Comparison of ENCODE assay signal across 8 cellular contexts in genomic region chr18:63511285-63511684, GRCh38. TPM values are rescaled to one million over a fixed set of nuclear protein-coding genes. Genes with fewer than 3 reads are reported as not detected.
DNase-seq lines count a peak whose midpoint lies in the region; ATAC-seq, FAIRE-seq and TF ChIP-seq lines count a peak whose summit lies in the region.

No MANE protein-coding gene starts in this region.

- ATAC-seq in activated CD8-positive, alpha-beta T cell treated with anti-CD3 and anti-CD28 coated beads, Interleukin-2, amount 10 ng/mL, durations not matched to agents 7 days and 5 days: no peak
- ATAC-seq in GM18867 (IDR thresholded peaks at IDR 0.05; ENCODE audit: unreplicated experiment): no peak

- H3K9me3 ChIP-seq in keratinocyte (ENCODE audit: control insufficient read depth, low read depth, low read length): no peaks in the 10 kb centered on the region
- no peaks in the 10 kb centered on the region for H3K9me3 ChIP-seq in Peyer's patch

- H3K4me3 ChIP-seq in keratinocyte (ENCODE audit: control insufficient read depth in 2 of 3, extremely low read depth in 1 of 3, insufficient read depth in 2 of 3, low read depth in 1 of 3, low read length in 3 of 3) (no peak overlapping the region), Peyer's patch (no peak overlapping the region)

- H3K27me3 ChIP-seq in keratinocyte (ENCODE audit: control insufficient read depth, extremely low read depth, insufficient read depth, low read length): no peaks in the 10 kb centered on the region
- no peaks in the 10 kb centered on the region for H3K27me3 ChIP-seq in Peyer's patch

- peak; percentile 12 for DNase-seq in DMS153 (lab: John Stamatoyannopoulos, UW)
- no peak for DNase-seq in DMS153 treated with DMSO at 0.1 percent for 48 hours (lab: John Stamatoyannopoulos, UW; ENCODE audit: unreplicated experiment)
- DNase-seq in LoVo (ENCODE audit: low spot score): peak; percentile 55
- peak; percentile 29 for DNase-seq in activated CD8-positive, alpha-beta T cell treated with anti-CD3 and anti-CD28 coated beads, Interleukin-2, amount 10 ng/mL, durations not matched to agents 7 days and 5 days
- no peak for DNase-seq in keratinocyte (ENCODE audit: low read depth, low spot score)
- DNase-seq in Peyer's patch: no peak
- no peak for DNase-seq in 8988T

- H3K36me3 ChIP-seq in keratinocyte (ENCODE audit: control insufficient read depth in 2 of 2, extremely low read depth in 1 of 2, insufficient read depth in 2 of 2, low read length in 2 of 2) (no peaks in the 10 kb centered on the region), Peyer's patch (no peaks in the 10 kb centered on the region)

- POLR2A ChIA-PET in activated CD8-positive, alpha-beta T cell treated with anti-CD3 and anti-CD28 coated beads, Interleukin-2, amount 10 ng/mL, durations not matched to agents 7 days and 5 days (lab: Charles Lee): no interaction called here

- peaks cover 31% of the 10 kb centered on the region for H3K27me3 Mint-ChIP-seq in activated CD8-positive, alpha-beta T cell treated with anti-CD3 and anti-CD28 coated beads, Interleukin-2, amount 10 ng/mL, durations not matched to agents 7 days and 5 days (ENCODE audit: low read depth)

- TF ChIP-seq CTCF in keratinocyte (optimal IDR thresholded peaks at IDR 0.05 in 1 of 3, IDR thresholded peaks at IDR 0.05 in 1 of 3, conservative IDR thresholded peaks at IDR 0.05 in 1 of 3; ENCODE audit: extremely low read depth in 1 of 3, insufficient read depth in 2 of 3, low read length in 3 of 3) (peak; percentile 71 to 80 (median 78)), Peyer's patch (IDR thresholded peaks at IDR 0.05) (peak in 3 of 6 experiments; percentile 16 to 25 (median 21))

- H3K9ac ChIP-seq in keratinocyte (ENCODE audit: control insufficient read depth, extremely low read depth, insufficient read depth, low read length): no peak overlapping the region

- TF ChIP-seq POLR2A in Peyer's patch (IDR thresholded peaks at IDR 0.05): no peak

- H2AFZ ChIP-seq in keratinocyte (ENCODE audit: control insufficient read depth, low read length): no peak overlapping the region

- no peaks in the 10 kb centered on the region for H3K79me2 ChIP-seq in keratinocyte (ENCODE audit: control insufficient read depth, insufficient read depth, low read length)

- FAIRE-seq in keratinocyte (lab: Jason Lieb, UNC): peak; percentile 93

- H3K36me3 Mint-ChIP-seq in activated CD8-positive, alpha-beta T cell treated with anti-CD3 and anti-CD28 coated beads, Interleukin-2, amount 10 ng/mL, durations not matched to agents 7 days and 5 days (ENCODE audit: low read depth): no peaks in the 10 kb centered on the region

- CTCF ChIA-PET in activated CD8-positive, alpha-beta T cell treated with anti-CD3 and anti-CD28 coated beads, Interleukin-2, amount 10 ng/mL, durations not matched to agents 7 days and 5 days (lab: Charles Lee): interaction anchor here (0.7 to 2.3 kb wide), 15 partner anchors 9 to 494 kb away, joined by 3 to 22 read pairs (median 4); no protein-coding TSS in a partner anchor

- H3K27ac ChIP-seq in keratinocyte (ENCODE audit: control insufficient read depth, insufficient read depth, low read length) (no peak overlapping the region), Peyer's patch (no peak overlapping the region)

- H3K4me1 Mint-ChIP-seq in activated CD8-positive, alpha-beta T cell treated with anti-CD3 and anti-CD28 coated beads, Interleukin-2, amount 10 ng/mL, durations not matched to agents 7 days and 5 days (ENCODE audit: low read depth): no peaks in the 10 kb centered on the region

- H3K27ac Mint-ChIP-seq in activated CD8-positive, alpha-beta T cell treated with anti-CD3 and anti-CD28 coated beads, Interleukin-2, amount 10 ng/mL, durations not matched to agents 7 days and 5 days: no peak overlapping the region

- no peak overlapping the region for H3K4me3 Mint-ChIP-seq in activated CD8-positive, alpha-beta T cell treated with anti-CD3 and anti-CD28 coated beads, Interleukin-2, amount 10 ng/mL, durations not matched to agents 7 days and 5 days

- no peaks in the 10 kb centered on the region for H4K20me1 ChIP-seq in keratinocyte (ENCODE audit: control insufficient read depth, extremely low read depth, insufficient read depth, low read length)

- H3K4me2 ChIP-seq in keratinocyte (ENCODE audit: control insufficient read depth, extremely low read depth, insufficient read depth, low read depth, low read length): peak overlapping the region; percentile 20

- no peaks in the 10 kb centered on the region for H3K9me1 ChIP-seq in keratinocyte (ENCODE audit: control insufficient read depth, extremely low read depth, insufficient read depth, low read length)

- H3K4me1 ChIP-seq in keratinocyte (ENCODE audit: control insufficient read depth, extremely low read depth, insufficient read depth, low read length) (peaks cover 3% of the 10 kb centered on the region), Peyer's patch (no peaks in the 10 kb centered on the region)

- dilution Hi-C loops in keratinocyte (cut with MboI; ENCODE audit: extremely low pct_ligation_motif_present, low sequenced_read_pairs): no loop called here

- no peaks in the 10 kb centered on the region for H3K9me3 Mint-ChIP-seq in activated CD8-positive, alpha-beta T cell treated with anti-CD3 and anti-CD28 coated beads, Interleukin-2, amount 10 ng/mL, durations not matched to agents 7 days and 5 days (ENCODE audit: insufficient read depth)

RNA-seq across cellular contexts. Expression of gene SERPINB12, which starts 30.9 kb away (rescaled TPM):
- total RNA-seq in activated CD8-positive, alpha-beta T cell treated with anti-CD3 and anti-CD28 coated beads, Interleukin-2, amount 10 ng/mL, durations not matched to agents 7 days and 5 days: not detected
- 0.05 to 0.21 TPM (median 0.10 TPM) in 3 replicates for polyA plus RNA-seq in keratinocyte
- 2.6 TPM for polyA plus RNA-seq in keratinocyte (2011; ENCODE audit: low read depth)
- polyA plus RNA-seq in keratinocyte (2011; cell fraction: cytosol; rRNA removed): 0.08 and 0.13 TPM in 2 replicates
- 0.20 TPM in 1 of 2 replicates, not detected in the other for polyA plus RNA-seq in keratinocyte (2011; cell fraction: nucleus; rRNA removed)
- 0.89 TPM in 1 of 2 replicates, not detected in the other for polyA plus RNA-seq in keratinocyte (2012; ENCODE audit: low replicate concordance)
- 0.13 TPM in 1 of 3 replicates, not detected in the others for polyA minus RNA-seq in keratinocyte
- not detected for polyA minus RNA-seq in keratinocyte (2011; cell fraction: cytosol; rRNA and poly(A)+ RNA removed)
- polyA minus RNA-seq in keratinocyte (2011; cell fraction: nucleus; rRNA and poly(A)+ RNA removed): not detected in 2 replicates
- total RNA-seq in Peyer's patch: not detected

RNA-seq across cellular contexts. Expression of gene SERPINB5, which starts 34.5 kb away (rescaled TPM):
- total RNA-seq in activated CD8-positive, alpha-beta T cell treated with anti-CD3 and anti-CD28 coated beads, Interleukin-2, amount 10 ng/mL, durations not matched to agents 7 days and 5 days: not detected
- polyA plus RNA-seq in keratinocyte: 473 to 1,046 TPM (median 833 TPM) in 3 replicates
- 893 TPM for polyA plus RNA-seq in keratinocyte (2011; ENCODE audit: low read depth)
- 409 and 854 TPM in 2 replicates for polyA plus RNA-seq in keratinocyte (2011; cell fraction: cytosol; rRNA removed)
- 649 and 704 TPM in 2 replicates for polyA plus RNA-seq in keratinocyte (2011; cell fraction: nucleus; rRNA removed)
- 411 and 634 TPM in 2 replicates for polyA plus RNA-seq in keratinocyte (2012; ENCODE audit: low replicate concordance)
- polyA minus RNA-seq in keratinocyte: 161 to 710 TPM (median 697 TPM) in 3 replicates
- polyA minus RNA-seq in keratinocyte (2011; cell fraction: cytosol; rRNA and poly(A)+ RNA removed): 416 TPM
- 521 and 945 TPM in 2 replicates for polyA minus RNA-seq in keratinocyte (2011; cell fraction: nucleus; rRNA and poly(A)+ RNA removed)
- 10 to 100 TPM in 2 of 4 donors, 1 to 10 TPM in 2; 5.2 to 26.1 (median 14.7) TPM for total RNA-seq in Peyer's patch

Comparison
In these comparisons a context has a peak if more than half of its experiments do, and no peak if none do; other contexts are left out.
1. DNase-seq: peak in DMS153 (single experiment), LoVo (single experiment) and activated CD8-positive, alpha-beta T cell treated with anti-CD3 and anti-CD28 coated beads, Interleukin-2, amount 10 ng/mL, durations not matched to agents 7 days and 5 days (single experiment); none in DMS153 treated with DMSO at 0.1 percent for 48 hours (single experiment), keratinocyte (single experiment), Peyer's patch (0 of 3) and 8988T (single experiment).
2. RNA of gene SERPINB5, which starts 34.5 kb away (total RNA-seq): 5.2 to 26.1 TPM in Peyer's patch; not detected in activated CD8-positive, alpha-beta T cell treated with anti-CD3 and anti-CD28 coated beads, Interleukin-2, amount 10 ng/mL, durations not matched to agents 7 days and 5 days; every median in the first group is over 4 times any median in the second.